9 cellular contexts compared by ENCODE assay signal in genomic region chr10:124728830-124729661, GRCh38. TPM values are rescaled to one million over a fixed set of nuclear protein-coding genes. Genes with fewer than 3 reads are reported as not detected.
DNase-seq lines count a peak whose midpoint lies in the region; ATAC-seq and TF ChIP-seq lines count a peak whose summit lies in the region.
"Had no signal": no experiment of that assay in that cellular context is flagged by ENCODE, and none has a peak within 500 bp of the region (broad histone marks: within the 10 kb centered on the region; RNA-seq: fewer than 3 reads in every experiment).

No MANE protein-coding gene starts in this region.

- intact Hi-C loops in left cardiac atrium (cut with DNase I) = no loop called here

- H3K4me3 Mint-ChIP-seq in GM23338 (no peak overlapping the region), T-cell (peak overlapping the region; percentile 53 to 79 (median 58))

- no peak for TF ChIP-seq CTCF in GM23338 (conservative IDR thresholded peaks at IDR 0.05; ENCODE audit: low read depth in 2 of 2)

- peaks cover 6% of the 10 kb centered on the region; the same call in 1 of the 2 replicates for H3K79me2 ChIP-seq in GM23338 (replicated peaks; ENCODE audit: insufficient read depth)

- no peaks in the 10 kb centered on the region for H3K9me2 ChIP-seq in GM23338 (ENCODE audit: insufficient read depth)

- ATAC-seq in GM23338 = peak; percentile 29
- peak in 2 of 4 experiments; percentile 12 to 34 for ATAC-seq in T-cell (replicated peaks in 1 of 4)
- ATAC-seq in left cardiac atrium = peak; percentile 4 to 13
- no peak for ATAC-seq in GM21360 (IDR thresholded peaks at IDR 0.05; ENCODE audit: unreplicated experiment)

- peaks cover 28% of the 10 kb centered on the region for H3K4me1 Mint-ChIP-seq in GM23338
- H3K4me1 Mint-ChIP-seq in T-cell = peaks cover 85 to 100% (median 98%) of the 10 kb centered on the region in 3 donors

- H2AFZ ChIP-seq in GM23338 = no peak overlapping the region

- no peaks in the 10 kb centered on the region for H3K9me3 ChIP-seq in skeletal muscle satellite cell (replicated peaks; ENCODE audit: low read length)
- H3K9me3 ChIP-seq: HAP-1 had no signal

- H3K36me3 ChIP-seq in GM23338 (ENCODE audit: insufficient read depth) = no peaks in the 10 kb centered on the region; the same call in 1 of the 2 replicates
- peaks cover 4% of the 10 kb centered on the region for H3K36me3 ChIP-seq in skeletal muscle satellite cell (ENCODE audit: insufficient read depth, low read length)

- H3K9ac ChIP-seq in skeletal muscle satellite cell (ENCODE audit: low read depth, low read length) = peak overlapping the region; percentile 37

- H3K9me3 Mint-ChIP-seq in GM23338 (no peaks in the 10 kb centered on the region), T-cell (no peaks in the 10 kb centered on the region)

- H3K27me3 Mint-ChIP-seq in GM23338 (ENCODE audit: insufficient read depth, low read depth, poor library complexity) (peaks cover 2% of the 10 kb centered on the region), T-cell (no peaks in the 10 kb centered on the region)

- CTCF ChIA-PET in T-cell (lab: Charles Lee) = interaction anchor here (1.0 to 7.7 kb wide), 5 partner anchors 10 to 50 kb away, joined by 3 to 70 read pairs (median 13); no protein-coding TSS in a partner anchor

- H3K4me2 ChIP-seq in GM23338 (no peak overlapping the region), skeletal muscle satellite cell (ENCODE audit: low read length) (peak overlapping the region; percentile 61)

- H3K27me3 ChIP-seq in GM23338 (ENCODE audit: insufficient read depth) (no peaks in the 10 kb centered on the region), skeletal muscle satellite cell (ENCODE audit: control insufficient read depth, insufficient read depth, low read length) (no peaks in the 10 kb centered on the region)

- no peaks in the 10 kb centered on the region for H3F3A ChIP-seq in GM23338 (replicated peaks; ENCODE audit: low read depth)

- peaks cover 3% of the 10 kb centered on the region; the same call in 1 of the 2 replicates for H4K20me1 ChIP-seq in GM23338 (replicated peaks; ENCODE audit: insufficient read depth)

- H3K27ac Mint-ChIP-seq in GM23338 (no peak overlapping the region), T-cell (peak overlapping the region; percentile 90 to 91)

- no peak overlapping the region for H3K27ac ChIP-seq in GM23338 (ENCODE audit: low read depth)

- DNase-seq in GM23338 (ENCODE audit: low spot score) (no peak), T-cell (peak in 1 of 34 experiments; percentile 19), left cardiac atrium (no peak), C1 segment of cervical spinal cord (lab: John Stamatoyannopoulos, UW) (no peak), cerebellum (ENCODE audit: low spot score) (no peak), HK-2 (ENCODE audit: unreplicated experiment) (no peak)

- POLR2A ChIA-PET in T-cell (lab: Charles Lee) = interaction anchor here (0.6 to 1.9 kb wide), 4 partner anchors 8 to 12 kb away, joined by 3 to 5 read pairs (median 4); no protein-coding TSS in a partner anchor

- H3K4me3 ChIP-seq in GM23338 (no peak overlapping the region), skeletal muscle satellite cell (ENCODE audit: low read length) (no peak overlapping the region)
- H3K4me3 ChIP-seq: HAP-1 had no signal

- peaks cover 5% of the 10 kb centered on the region for H3K4me1 ChIP-seq in GM23338 (ENCODE audit: insufficient read depth)
- H3K4me1 ChIP-seq in skeletal muscle satellite cell (ENCODE audit: control insufficient read depth, insufficient read depth, low read length) = peaks cover 48% of the 10 kb centered on the region
- H3K4me1 ChIP-seq: HAP-1 had no signal

- H3K36me3 Mint-ChIP-seq in GM23338 (ENCODE audit: low read depth) (peaks cover 4% of the 10 kb centered on the region; the same call in 1 of the 3 replicates), T-cell (peaks cover 16% of the 10 kb centered on the region)

TF ChIP-seq in GM23338, 12 proteins besides CTCF, POLR2A, EP300 and RAD21 (continues in another document):
- TF ChIP-seq CREB1 (CRISPR knock-in tag; IDR thresholded peaks at IDR 0.05; ENCODE audit: low read depth) (no peak), EZH2phosphoT487 (IDR thresholded peaks at IDR 0.05; ENCODE audit: unreplicated experiment) (no peak), JUNB (IDR thresholded peaks at IDR 0.05; ENCODE audit: unreplicated experiment) (no peak), POLR2AphosphoS5 (IDR thresholded peaks at IDR 0.05; ENCODE audit: low read depth) (no peak), ZNF462 (CRISPR knock-in tag; IDR thresholded peaks at IDR 0.05) (no peak), EZH2 (IDR thresholded peaks at IDR 0.05; ENCODE audit: low read depth, unreplicated experiment) (no peak), ZNF331 (CRISPR knock-in tag; IDR thresholded peaks at IDR 0.05; ENCODE audit: low read depth) (no peak)

RNA-seq across cellular contexts. Expression of gene FAM53B, which starts 15.1 kb away (rescaled TPM):
- total RNA-seq in GM23338 (2014; rRNA removed; shearing (Covaris generic)) = 14.5 and 20.3 TPM in 2 replicates
- polyA plus RNA-seq in GM23338 (2016; fragmentation: Nextera tagmentation; extraction: Ambion mirVana) = 3.0 and 3.5 TPM in 2 replicates
- 10 to 100 TPM; 39.3 to 86.5 (median 52.3) TPM for total RNA-seq in T-cell
- total RNA-seq in left cardiac atrium = 10 to 100 TPM; 23.3 to 31.4 TPM
- 14.4 and 18.6 TPM in 2 replicates for total RNA-seq in skeletal muscle satellite cell (2012; rRNA removed)
- 35.2 TPM for total RNA-seq in cerebellum
